Comparison of ENCODE assay signal across 1 cellular context in genomic region chrX:153946910-153947769, GRCh38.
TF ChIP-seq lines count a peak whose summit lies in the region.

No MANE protein-coding gene starts in this region.

TF ChIP-seq in HepG2, 621 proteins besides CTCF, POLR2A, EP300 and RAD21 (continued from another document and continues in another):
- TF ChIP-seq KLF16 (CRISPR knock-in tag; IDR thresholded peaks at IDR 0.05) = no peak
- 0 out of 2 replicates have a peak, but pooled peaks have one; percentile 26 for TF ChIP-seq IKZF5 (CRISPR knock-in tag; IDR thresholded peaks at IDR 0.05)
- no peak for TF ChIP-seq GABPA (IDR thresholded peaks at IDR 0.05; ENCODE audit: low read depth, low read length)
- peak; percentile 46; the same call in 1 of the 2 replicates for TF ChIP-seq GABPA (CRISPR knock-in tag; IDR thresholded peaks at IDR 0.05; ENCODE audit: low read depth)
- peak; percentile 32; the same call in 1 of the 3 replicates for TF ChIP-seq MXI1 (IDR thresholded peaks at IDR 0.05; ENCODE audit: borderline replicate concordance, low read depth, low read length)
- 0 out of 2 replicates have a peak, but pooled peaks have one; percentile 24 for TF ChIP-seq FOXA3 (CRISPR knock-in tag; IDR thresholded peaks at IDR 0.05)
- TF ChIP-seq KAT2B (IDR thresholded peaks at IDR 0.05; ENCODE audit: borderline replicate concordance, low read depth, low read length) = no peak
- 0 out of 2 replicates have a peak, but pooled peaks have one; percentile 42 for TF ChIP-seq PITX1 (CRISPR knock-in tag; IDR thresholded peaks at IDR 0.05)
- TF ChIP-seq YEATS2 (CRISPR knock-in tag; IDR thresholded peaks at IDR 0.05; ENCODE audit: borderline replicate concordance) = 0 out of 2 replicates have a peak, but pooled peaks have one; percentile 31
- no peak for TF ChIP-seq RNF219 (CRISPR knock-in tag; IDR thresholded peaks at IDR 0.05)
- TF ChIP-seq ZNF331 (CRISPR knock-in tag; IDR thresholded peaks at IDR 0.05) = peak; percentile 26; the same call in 1 of the 2 replicates
- TF ChIP-seq ZNF280B (CRISPR knock-in tag; IDR thresholded peaks at IDR 0.05; ENCODE audit: borderline replicate concordance) = no peak
- 0 out of 2 replicates have a peak, but pooled peaks have one; percentile 11 for TF ChIP-seq GATAD1 (CRISPR knock-in tag; IDR thresholded peaks at IDR 0.05)
- peak; percentile 42; the same call in 1 of the 2 replicates for TF ChIP-seq PHF20 (CRISPR knock-in tag; IDR thresholded peaks at IDR 0.05)
- no peak for TF ChIP-seq CREB1 (IDR thresholded peaks at IDR 0.05)
- peak; percentile 37; the same call in 1 of the 2 replicates for TF ChIP-seq CREB1 (CRISPR knock-in tag; IDR thresholded peaks at IDR 0.05)
- TF ChIP-seq SMARCC2 (IDR thresholded peaks at IDR 0.05) = no peak
- TF ChIP-seq SMC3 (IDR thresholded peaks at IDR 0.05; ENCODE audit: low read length) = peak; percentile 51; the same call in 1 of the 2 replicates
- TF ChIP-seq ETV5 (CRISPR knock-in tag; IDR thresholded peaks at IDR 0.05; ENCODE audit: borderline replicate concordance) = peak; percentile 67
- peak; percentile 26; the same call in 1 of the 2 replicates for TF ChIP-seq CREM (IDR thresholded peaks at IDR 0.05)
- TF ChIP-seq CREM (CRISPR knock-in tag; IDR thresholded peaks at IDR 0.05) = no peak
- peak; percentile 34; the same call in 1 of the 2 replicates for TF ChIP-seq POGZ (CRISPR knock-in tag; IDR thresholded peaks at IDR 0.05)
- TF ChIP-seq GATAD2A (CRISPR knock-in tag; IDR thresholded peaks at IDR 0.05) = peak; percentile 56
- peak; percentile 27; the same call in 1 of the 2 replicates for TF ChIP-seq NR2F6 (IDR thresholded peaks at IDR 0.05)
- TF ChIP-seq NR2F6 (CRISPR knock-in tag; IDR thresholded peaks at IDR 0.05) = peak; percentile 41; the same call in 1 of the 2 replicates
- peak; percentile 57; the same call in 1 of the 2 replicates for TF ChIP-seq HDAC1 (CRISPR knock-in tag; IDR thresholded peaks at IDR 0.05)
- 0 out of 2 replicates have a peak, but pooled peaks have one; percentile 36 for TF ChIP-seq ZBTB7B (CRISPR knock-in tag; IDR thresholded peaks at IDR 0.05)
- peak; percentile 65; the same call in 1 of the 2 replicates for TF ChIP-seq TFDP1 (CRISPR knock-in tag; IDR thresholded peaks at IDR 0.05; ENCODE audit: borderline replicate concordance)
- TF ChIP-seq POGK (CRISPR knock-in tag; conservative IDR thresholded peaks at IDR 0.05) = peak; percentile 45; the same call in 1 of the 2 replicates
- peak; percentile 96 for TF ChIP-seq ZNF770 (CRISPR knock-in tag; IDR thresholded peaks at IDR 0.05)
- TF ChIP-seq TARDBP (CRISPR knock-in tag; IDR thresholded peaks at IDR 0.05) = no peak
- 0 out of 2 replicates have a peak, but pooled peaks have one; percentile 31 for TF ChIP-seq ZNF543 (CRISPR knock-in tag; IDR thresholded peaks at IDR 0.05)
- TF ChIP-seq ZFY (CRISPR knock-in tag; IDR thresholded peaks at IDR 0.05) = peak; percentile 77
- TF ChIP-seq PREB (CRISPR knock-in tag; IDR thresholded peaks at IDR 0.05) = no peak
- TF ChIP-seq ZNF83 (CRISPR knock-in tag; IDR thresholded peaks at IDR 0.05; ENCODE audit: borderline replicate concordance) = no peak
- TF ChIP-seq PHF21A (CRISPR knock-in tag; IDR thresholded peaks at IDR 0.05) = peak; percentile 78
- TF ChIP-seq SP4 (CRISPR knock-in tag; IDR thresholded peaks at IDR 0.05) = 0 out of 2 replicates have a peak, but pooled peaks have one; percentile 22
- TF ChIP-seq AGO2 (optimal IDR thresholded peaks at IDR 0.05; ENCODE audit: low read depth, low read length) = peak; percentile 78
- peak; percentile 62; the same call in 1 of the 2 replicates for TF ChIP-seq ZBTB43 (CRISPR knock-in tag; conservative IDR thresholded peaks at IDR 0.05)
- TF ChIP-seq SP1 (IDR thresholded peaks at IDR 0.05) = no peak
- peak; percentile 30; the same call in 1 of the 2 replicates for TF ChIP-seq SP1 (CRISPR knock-in tag; IDR thresholded peaks at IDR 0.05)
- peak; percentile 31; the same call in 1 of the 2 replicates for TF ChIP-seq ARID4A (CRISPR knock-in tag; IDR thresholded peaks at IDR 0.05; ENCODE audit: borderline replicate concordance)
- TF ChIP-seq ZNF670 (CRISPR knock-in tag; IDR thresholded peaks at IDR 0.05; ENCODE audit: borderline replicate concordance) = no peak
- TF ChIP-seq ZSCAN21 (CRISPR knock-in tag; IDR thresholded peaks at IDR 0.05; ENCODE audit: borderline replicate concordance) = 0 out of 2 replicates have a peak, but pooled peaks have one; percentile 47
- peak; percentile 41; the same call in 1 of the 2 replicates for TF ChIP-seq KDM5B (CRISPR knock-in tag; IDR thresholded peaks at IDR 0.05; ENCODE audit: borderline replicate concordance)
- peak; percentile 69 for TF ChIP-seq ZMYM3 (CRISPR knock-in tag; IDR thresholded peaks at IDR 0.05)
- peak; percentile 49; the same call in 1 of the 2 replicates for TF ChIP-seq MEF2D (CRISPR knock-in tag; IDR thresholded peaks at IDR 0.05)
- TF ChIP-seq HOXA3 (CRISPR knock-in tag; IDR thresholded peaks at IDR 0.05) = peak; percentile 37; the same call in 1 of the 2 replicates
